9 cellular contexts compared by ENCODE assay signal in genomic region chr15:34987182-34987488, GRCh38. TPM values are rescaled to one million over a fixed set of nuclear protein-coding genes. Genes with fewer than 3 reads are reported as not detected.
DNase-seq lines count a peak whose midpoint lies in the region; FAIRE-seq and TF ChIP-seq lines count a peak whose summit lies in the region.
"Had no signal": no experiment of that assay in that cellular context is flagged by ENCODE, and none has a peak within 500 bp of the region (broad histone marks: within the 10 kb centered on the region; RNA-seq: fewer than 3 reads in every experiment).

No MANE protein-coding gene starts in this region.

- H3K4me3 Mint-ChIP-seq in CD4-positive, alpha-beta memory T cell: peak overlapping the region; percentile 94 to 100 (median 98)
- peak overlapping the region; percentile 99 for H3K4me3 Mint-ChIP-seq in neural crest cell

- CTCF ChIA-PET in CD4-positive, alpha-beta memory T cell (lab: Charles Lee; ENCODE audit: partially characterized antibody): interaction anchor here (2.0 to 8.0 kb wide), 2 partner anchors 12 to 18 kb away, joined by 8 to 76 read pairs; partner anchors contain the start of gene AQR

- TF ChIP-seq POLR2A in NB4 (IDR thresholded peaks at IDR 0.05; ENCODE audit: extremely low read depth, insufficient read length) (no peak), H54 (IDR thresholded peaks at IDR 0.05; ENCODE audit: low read depth, low read length) (no peak)

- TF ChIP-seq CTCF in NB4 (IDR thresholded peaks at IDR 0.05; ENCODE audit: low read depth, low read length): no peak
- TF ChIP-seq CTCF in neural crest cell (conservative IDR thresholded peaks at IDR 0.05): no peak

- no peaks in the 10 kb centered on the region for H3K27me3 ChIP-seq in CD4-positive, alpha-beta memory T cell (ENCODE audit: insufficient read depth, low read length)
- no peaks in the 10 kb centered on the region for H3K27me3 ChIP-seq in duodenal mucosa (ENCODE audit: control insufficient read depth in 1 of 2, insufficient read depth in 2 of 2, low read length in 2 of 2)

- H3K9ac ChIP-seq in duodenal mucosa (ENCODE audit: low read depth in 1 of 2, low read length in 2 of 2): peak overlapping the region; percentile 92 to 99

- intact Hi-C loops in CD4-positive, alpha-beta memory T cell (cut with micrococcal nuclease): loop anchor here (10.0 kb wide), 2 partner anchors 622 to 652 kb away; partner anchors contain the start of genes LPCAT4 and SLC12A6

- no peaks in the 10 kb centered on the region for H3K9me3 Mint-ChIP-seq in CD4-positive, alpha-beta memory T cell
- H3K9me3 Mint-ChIP-seq in neural crest cell: no peaks in the 10 kb centered on the region

- peaks cover 0 to 3% of the 10 kb centered on the region in 2 donors for H3K27me3 Mint-ChIP-seq in CD4-positive, alpha-beta memory T cell
- H3K27me3 Mint-ChIP-seq in neural crest cell (ENCODE audit: low read depth): peaks cover 3% of the 10 kb centered on the region

- H3K4me3 ChIP-seq in CD4-positive, alpha-beta memory T cell (ENCODE audit: low read length in 2 of 2): peak overlapping the region; percentile 97 to 100
- H3K4me3 ChIP-seq in NB4 (ENCODE audit: low read depth, low read length) (peak overlapping the region; percentile 100), duodenal mucosa (ENCODE audit: low read depth in 1 of 2, low read length in 2 of 2) (peak overlapping the region; percentile 98)

- peaks cover 9% of the 10 kb centered on the region for H3K36me3 ChIP-seq in CD4-positive, alpha-beta memory T cell (ENCODE audit: insufficient read depth, low read length)
- H3K36me3 ChIP-seq in duodenal mucosa (ENCODE audit: control insufficient read depth in 1 of 2, insufficient read depth in 2 of 2, low read length in 2 of 2): peaks cover 0 to 14% of the 10 kb centered on the region in 2 donors

- H3K36me3 Mint-ChIP-seq in CD4-positive, alpha-beta memory T cell: peaks cover 10 to 42% of the 10 kb centered on the region in 2 donors
- no peaks in the 10 kb centered on the region for H3K36me3 Mint-ChIP-seq in neural crest cell (ENCODE audit: low read depth)

- POLR2A ChIA-PET in CD4-positive, alpha-beta memory T cell (lab: Charles Lee; ENCODE audit: partially characterized antibody): interaction anchor here (1.3 to 6.9 kb wide), 6 partner anchors 13 to 885 kb away, joined by 6 to 210 read pairs (median 9); partner anchors contain the start of genes AQR, DPH6, EMC4 and EMC7

- H3K9me3 ChIP-seq in CD4-positive, alpha-beta memory T cell (ENCODE audit: control insufficient read depth in 1 of 2, low read length in 2 of 2): no peaks in the 10 kb centered on the region
- H3K9me3 ChIP-seq in duodenal mucosa (ENCODE audit: control insufficient read depth in 1 of 2, low read length in 2 of 2): no peaks in the 10 kb centered on the region

- peak overlapping the region; percentile 98 to 100 (median 99) for H3K27ac Mint-ChIP-seq in CD4-positive, alpha-beta memory T cell
- H3K27ac Mint-ChIP-seq in neural crest cell (ENCODE audit: unreplicated experiment): peak overlapping the region; percentile 99

- H3K27ac ChIP-seq in CD4-positive, alpha-beta memory T cell (ENCODE audit: low read depth, low read length): peak overlapping the region; percentile 96
- no peak overlapping the region for H3K27ac ChIP-seq in duodenal mucosa (ENCODE audit: low read depth, low read length)

- FAIRE-seq in H54 (lab: Jason Lieb, UNC): no peak
- FAIRE-seq: frontal cortex had no signal

- peaks cover 47% of the 10 kb centered on the region for H3K4me1 ChIP-seq in CD4-positive, alpha-beta memory T cell (ENCODE audit: insufficient read depth, low read length)
- peaks cover 22 to 24% of the 10 kb centered on the region in 2 donors for H3K4me1 ChIP-seq in duodenal mucosa (ENCODE audit: control insufficient read depth in 1 of 2, insufficient read depth in 2 of 2, low read length in 2 of 2)

- no peak for DNase-seq in CD4-positive, alpha-beta memory T cell
- peak; percentile 11 for DNase-seq in NB4 (ENCODE audit: low read depth)
- no peak for DNase-seq in neural crest cell (ENCODE audit: low read depth, low spot score)
- no peak for DNase-seq in occipital lobe (lab: John Stamatoyannopoulos, UW)
- no peak for DNase-seq in NCI-H128 (lab: John Stamatoyannopoulos, UW; ENCODE audit: unreplicated experiment)
- no peak for DNase-seq in H54 (ENCODE audit: insufficient read length, low spot score)
- DNase-seq in GF-D8 (lab: John Stamatoyannopoulos, UW): no peak

- H3K4me1 Mint-ChIP-seq in CD4-positive, alpha-beta memory T cell: peaks cover 28 to 54% (median 36%) of the 10 kb centered on the region in 4 donors
- peaks cover 25% of the 10 kb centered on the region for H3K4me1 Mint-ChIP-seq in neural crest cell

RNA-seq across cellular contexts. Expression of gene ZNF770, which starts 1.0 kb away (rescaled TPM):
- total RNA-seq in CD4-positive, alpha-beta memory T cell: 10 to 100 TPM; 55.8 to 63.5 TPM
- polyA plus RNA-seq in CD4-positive, alpha-beta memory T cell: 100 to 1,000 TPM in 1 of 2 donors, 10 to 100 TPM in 1; 69.6 to 101 TPM
- total RNA-seq in neural crest cell (51.0 and 53.8 TPM in 2 replicates), occipital lobe (110 TPM)

RNA-seq across cellular contexts. Expression of gene AQR, which starts 17.6 kb away (rescaled TPM):
- total RNA-seq in CD4-positive, alpha-beta memory T cell: 10 to 100 TPM; 42.8 to 47.6 TPM
- polyA plus RNA-seq in CD4-positive, alpha-beta memory T cell: 10 to 100 TPM; 12.9 to 15.9 TPM
- 36.8 and 40.5 TPM in 2 replicates for total RNA-seq in neural crest cell
- total RNA-seq in occipital lobe: 36.8 TPM
